In genomic region chr3:8164145-8164544, GRCh38 we compare ENCODE assay signal across 21 cellular contexts.
DNase-seq lines count a peak whose midpoint lies in the region; ATAC-seq, FAIRE-seq and TF ChIP-seq lines count a peak whose summit lies in the region.
"Had no signal": no experiment of that assay in that cellular context is flagged by ENCODE, and none has a peak within 500 bp of the region (broad histone marks: within the 10 kb centered on the region; RNA-seq: fewer than 3 reads in every experiment).

No MANE protein-coding gene starts in this region.

- H3K27me3 ChIP-seq in bronchial epithelial cell (ENCODE audit: control insufficient read depth, insufficient read depth, low read length) (no peaks in the 10 kb centered on the region), foreskin keratinocyte (no peaks in the 10 kb centered on the region)
- H3K27me3 ChIP-seq: BE2C had no signal

- ATAC-seq in foreskin keratinocyte, result peak; percentile 63
- no peak for ATAC-seq in HG03565 (IDR thresholded peaks at IDR 0.05; ENCODE audit: unreplicated experiment)
- no peak for ATAC-seq in left lobe of liver
- ATAC-seq in GM18867 (IDR thresholded peaks at IDR 0.05; ENCODE audit: unreplicated experiment), result no peak

- H3K4me3 ChIP-seq in bronchial epithelial cell (ENCODE audit: low read depth, low read length), result no peak overlapping the region
- H3K4me3 ChIP-seq: GM23248, HAP-1 had no signal

- FAIRE-seq in bronchial epithelial cell (lab: Jason Lieb, UNC), result no peak
- FAIRE-seq: A204.1, HTR-8/SVneo had no signal

- TF ChIP-seq CTCF in bronchial epithelial cell (IDR thresholded peaks at IDR 0.05; ENCODE audit: insufficient read depth, low read length, severe bottlenecking), result no peak
- no peak for TF ChIP-seq CTCF in foreskin keratinocyte (conservative IDR thresholded peaks at IDR 0.05)

- DNase-seq in RKO (ENCODE audit: low spot score) (peak; percentile 29), bronchial epithelial cell (ENCODE audit: low read depth) (peak; percentile 50), foreskin keratinocyte (peak in 1 of 2 donors; percentile 38), left lobe of liver (ENCODE audit: low spot score) (no peak)
- DNase-seq: ACHN; BE2C; C1 segment of cervical spinal cord; CD4-positive, CD25-positive, alpha-beta regulatory T cell; CD8-positive, alpha-beta memory T cell; COR-L47; DMS 273 treated with DMSO at 0.1 percent for 48 hours; DMS53; DND-41; EL; GM23248; IMR-90 had no signal

- H3K4me1 ChIP-seq in foreskin keratinocyte, result no peaks in the 10 kb centered on the region
- H3K4me1 ChIP-seq: BE2C, HAP-1 had no signal

- no peak overlapping the region for H3K27ac ChIP-seq in foreskin keratinocyte
- H3K27ac ChIP-seq: GM23248 had no signal

- H3K36me3 ChIP-seq in bronchial epithelial cell (ENCODE audit: control insufficient read depth, insufficient read depth, low read length), result no peaks in the 10 kb centered on the region
- H3K36me3 ChIP-seq: BE2C, HAP-1 had no signal
